8 cellular contexts compared by ENCODE assay signal in the genomic region with DNA sequence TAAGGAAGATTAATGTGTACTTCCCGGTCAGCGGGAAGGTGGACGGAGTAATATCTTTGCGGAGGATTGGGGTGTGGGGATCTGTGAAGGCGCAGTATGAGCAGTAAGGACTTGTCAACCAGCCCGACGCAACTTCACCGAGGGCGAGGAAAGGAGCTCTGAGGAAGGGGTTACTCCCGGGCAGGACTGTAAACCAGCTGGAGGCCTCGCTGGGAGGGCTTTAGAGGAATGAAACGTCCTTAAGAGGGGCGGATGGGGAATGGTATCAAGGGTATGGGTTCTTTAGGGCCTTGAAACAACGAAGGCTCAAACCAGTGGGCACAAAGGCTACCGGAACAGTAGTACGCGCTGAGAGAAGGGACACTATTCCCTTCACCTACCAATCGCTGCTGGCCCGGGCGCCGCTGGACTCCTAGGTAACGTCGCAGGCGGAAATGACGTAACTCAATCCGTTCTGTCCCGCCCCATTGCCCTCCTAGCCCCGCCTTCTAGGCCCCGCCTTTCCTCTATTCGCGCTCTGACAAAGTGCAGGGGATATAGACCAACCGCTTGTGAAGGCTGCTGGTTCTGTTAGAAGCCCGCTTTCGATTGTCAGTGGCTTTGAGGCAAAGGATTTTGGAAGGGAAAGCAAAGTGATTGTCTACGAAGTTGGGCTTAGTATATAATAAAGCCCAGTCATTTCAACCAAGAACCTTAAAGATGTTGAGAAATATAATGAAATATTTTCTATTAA. TPM values are rescaled to one million over a fixed set of nuclear protein-coding genes. Genes with fewer than 3 reads are reported as not detected.
A peak's percentile ranks its signal among the peaks of the same experiment; 100 is the strongest.
DNase-seq lines count a peak whose midpoint lies in the region; ATAC-seq and TF ChIP-seq lines count a peak whose summit lies in the region.

A gene with protein sequence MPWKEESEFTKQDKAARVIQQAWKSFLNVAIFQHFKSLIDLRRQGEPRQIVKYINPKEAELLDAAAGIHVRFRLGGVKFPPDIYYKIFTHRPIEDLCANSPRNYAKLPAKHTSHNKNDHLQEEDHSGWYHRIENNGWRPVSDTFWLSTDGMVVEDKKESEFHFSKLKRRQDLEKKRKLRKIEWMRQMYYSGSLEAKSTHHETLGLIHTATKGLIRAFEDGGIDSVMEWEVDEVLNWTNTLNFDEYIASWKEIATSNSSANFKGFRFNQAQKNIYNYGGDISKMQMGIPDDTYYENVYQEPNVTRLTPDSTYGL (minus strand): TSS at position 439 of the 733 bp plus-strand sequence. CDS start 5,970 bp downstream, outside the sequence.

- H3K4me3 ChIP-seq in AG09309 (ENCODE audit: control insufficient read depth, low read depth, low read length) (peak within 1 kb of the TSS; percentile 94), smooth muscle cell (peak within 1 kb of the TSS; percentile 73)

- CTCF ChIA-PET in activated B cell treated with CpG ODN at 0.5 μM for 24 hours (lab: Charles Lee) = no interaction called here

- H2AFZ ChIP-seq in smooth muscle cell (ENCODE audit: low read depth) = peak within 1 kb of the TSS; percentile 93

- H3K36me3 Mint-ChIP-seq in activated B cell treated with CpG ODN at 0.5 μM for 24 hours (ENCODE audit: low read depth) = peaks cover 7% of the 10 kb centered on the region
- no peaks in the 10 kb centered on the region for H3K36me3 Mint-ChIP-seq in immature natural killer cell

- H3K9ac ChIP-seq in smooth muscle cell (ENCODE audit: low read depth) = peak within 1 kb of the TSS; percentile 97

- no peaks in the 10 kb centered on the region for H3K36me3 ChIP-seq in smooth muscle cell (ENCODE audit: low read depth)

- H3K27me3 Mint-ChIP-seq in activated B cell treated with CpG ODN at 0.5 μM for 24 hours (no peaks in the 10 kb centered on the region), immature natural killer cell (ENCODE audit: low read depth in 3 of 3) (peaks cover 3 to 11% (median 7%) of the 10 kb centered on the region in 3 donors)

- H3K4me1 ChIP-seq in smooth muscle cell (ENCODE audit: low read depth) = peaks cover 8% of the 10 kb centered on the region

- H3K4me2 ChIP-seq in smooth muscle cell = peak within 1 kb of the TSS; percentile 94

- H3K9me3 Mint-ChIP-seq in activated B cell treated with CpG ODN at 0.5 μM for 24 hours (no peaks in the 10 kb centered on the region), immature natural killer cell (no peaks in the 10 kb centered on the region)

- H3K27ac Mint-ChIP-seq in activated B cell treated with CpG ODN at 0.5 μM for 24 hours = peak within 1 kb of the TSS; percentile 99
- peak within 1 kb of the TSS; percentile 99 to 100 (median 100) for H3K27ac Mint-ChIP-seq in immature natural killer cell

- H3K79me2 ChIP-seq in smooth muscle cell (ENCODE audit: low read depth) = no peaks in the 10 kb centered on the region

- POLR2A ChIA-PET in activated B cell treated with CpG ODN at 0.5 μM for 24 hours (lab: Charles Lee) = interaction anchor here (1.3 to 1.8 kb wide), 3 partner anchors 31 to 245 kb away, joined by 3 to 8 read pairs (median 6); a partner anchor contains a TSS

- peak within 1 kb of the TSS; percentile 98 for H3K4me3 Mint-ChIP-seq in activated B cell treated with CpG ODN at 0.5 μM for 24 hours
- H3K4me3 Mint-ChIP-seq in immature natural killer cell = peak within 1 kb of the TSS; percentile 97 to 100 (median 99)

- peaks cover 10% of the 10 kb centered on the region for H3F3A ChIP-seq in smooth muscle cell (ENCODE audit: low read depth)

- intact Hi-C loops in activated B cell treated with CpG ODN at 0.5 μM for 24 hours (cut with micrococcal nuclease) = loop anchor here (1.0 to 5.0 kb wide), 11 partner anchors 30 to 1010 kb away; a partner anchor contains a TSS

- no peaks in the 10 kb centered on the region for H3K27me3 ChIP-seq in smooth muscle cell (ENCODE audit: low read depth)

- H3K27ac ChIP-seq in caudate nucleus (ENCODE audit: low read depth, low read length) = peak within 1 kb of the TSS; percentile 99
- H3K27ac ChIP-seq in smooth muscle cell (ENCODE audit: low read depth) = peak within 1 kb of the TSS; percentile 96

- DNase-seq in AG09309 (ENCODE audit: low read depth) = peak; percentile 86
- peak; percentile 85 for DNase-seq in NCI-H226
- peak; percentile 90 for DNase-seq in activated B cell treated with CpG ODN at 0.5 μM for 24 hours
- DNase-seq in caudate nucleus (lab: John Stamatoyannopoulos, UW) = peak; percentile 41 to 98 (median 93)
- peak; percentile 96 to 97 (median 97) for DNase-seq in immature natural killer cell
- DNase-seq in smooth muscle cell (lab: John Stamatoyannopoulos, UW; ENCODE audit: unreplicated experiment) = peak; percentile 79

- no peaks in the 10 kb centered on the region for H3K9me3 ChIP-seq in smooth muscle cell (replicated peaks; ENCODE audit: low read depth)

- no peaks in the 10 kb centered on the region for H4K20me1 ChIP-seq in smooth muscle cell (ENCODE audit: low read depth)

- TF ChIP-seq CTCF in AG09309 (IDR thresholded peaks at IDR 0.05; ENCODE audit: control insufficient read depth, insufficient read depth, low read depth, low read length, missing control alignments) (no peak), activated B cell treated with CpG ODN at 0.5 μM for 24 hours (IDR thresholded peaks at IDR 0.05) (no peak), smooth muscle cell (IDR thresholded peaks at IDR 0.05; ENCODE audit: borderline replicate concordance, insufficient read depth, poor library complexity, severe bottlenecking) (no peak)

- peaks cover 18% of the 10 kb centered on the region for H3K4me1 Mint-ChIP-seq in activated B cell treated with CpG ODN at 0.5 μM for 24 hours
- H3K4me1 Mint-ChIP-seq in immature natural killer cell = peaks cover 14 to 32% of the 10 kb centered on the region in 2 donors

- under 1% methylated on average over 34 of the region's 35 CpGs for WGBS in smooth muscle cell (ENCODE audit: low lambda C conversion rate)

- ATAC-seq in GM19023 (IDR thresholded peaks at IDR 0.05; ENCODE audit: unreplicated experiment) (peak; percentile 99), HG03196 (IDR thresholded peaks at IDR 0.05; ENCODE audit: unreplicated experiment) (peak; percentile 100), activated B cell treated with CpG ODN at 0.5 μM for 24 hours (ENCODE audit: low read depth) (peak; percentile 97)

RNA-seq across cellular contexts. Expression of the gene that starts here (rescaled TPM):
- total RNA-seq in activated B cell treated with CpG ODN at 0.5 μM for 24 hours = 0.69 and 1.7 TPM in 2 replicates
- 1 to 10 TPM in 1 of 3 donors, under 1 TPM in 1, not detected in 1; 0.37 to 1.7 TPM for polyA plus RNA-seq in immature natural killer cell
- total RNA-seq in smooth muscle cell = 0.76 and 1.9 TPM in 2 replicates
- polyA plus RNA-seq in smooth muscle cell = 1.7 and 1.9 TPM in 2 replicates

Comparison
In these comparisons a context has a peak if more than half of its experiments do, and no peak if none do; other contexts are left out.
1. Peak in every context shown above with its lines: DNase-seq, ATAC-seq, H3K4me3 ChIP-seq and H3K27ac ChIP-seq.